ENCODE assay signal across 18 cellular contexts in the genomic region with DNA sequence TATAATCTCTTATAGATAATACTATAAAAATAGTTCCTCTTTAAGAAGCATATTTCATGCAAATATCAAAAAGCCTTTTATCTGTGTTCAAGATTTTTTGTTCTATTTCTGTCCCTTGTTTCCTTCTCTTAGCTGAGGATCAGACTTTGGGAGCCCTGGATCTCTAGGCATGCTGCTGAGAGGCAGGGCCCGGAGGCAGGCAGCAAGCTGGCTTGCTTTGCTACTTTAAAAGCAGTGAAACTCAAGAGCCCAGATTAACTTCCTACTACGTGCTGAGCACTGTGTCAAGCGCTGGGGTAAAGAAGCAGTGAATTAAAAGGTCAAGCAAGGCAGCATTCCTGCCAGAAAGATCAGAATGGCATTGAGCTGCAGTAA.
"Had no signal": no experiment of that assay in that cellular context is flagged by ENCODE, and none has a peak within 500 bp of the region (broad histone marks: within the 10 kb centered on the region; RNA-seq: fewer than 3 reads in every experiment).

No MANE protein-coding gene starts in this region.

- H3K27ac ChIP-seq: testis, upper lobe of right lung had no signal

- ATAC-seq: activated CD4-positive, CD25-positive, alpha-beta regulatory T cell treated with anti-CD3 and anti-CD28 coated beads, Interleukin-2, amount 50 U/mL, for 24 hours; activated T-cell treated with anti-CD3 and anti-CD28 coated beads, Interleukin-2, amount 50 U/mL, for 72 hours; esophagus mucosa; natural killer cell; upper lobe of right lung had no signal

- H3K27ac Mint-ChIP-seq: activated T-cell treated with anti-CD3 and anti-CD28 coated beads, Interleukin-2, amount 50 U/mL, for 72 hours; memory B cell; natural killer cell had no signal

- H3K27me3 ChIP-seq: testis, upper lobe of right lung had no signal

- H3K9me3 Mint-ChIP-seq: activated T-cell treated with anti-CD3 and anti-CD28 coated beads, Interleukin-2, amount 50 U/mL, for 72 hours; memory B cell; natural killer cell had no signal

- H3K4me3 ChIP-seq: testis had no signal

- H3K36me3 Mint-ChIP-seq: memory B cell, natural killer cell had no signal

- H3K4me3 Mint-ChIP-seq: activated T-cell treated with anti-CD3 and anti-CD28 coated beads, Interleukin-2, amount 50 U/mL, for 72 hours; memory B cell; natural killer cell had no signal

- H3K27me3 Mint-ChIP-seq: memory B cell had no signal

- H3K9me3 ChIP-seq: testis, upper lobe of right lung had no signal

- H3K36me3 ChIP-seq: upper lobe of right lung had no signal

- H3K4me1 ChIP-seq: testis, upper lobe of right lung had no signal

- DNase-seq: activated CD4-positive, alpha-beta T cell treated with anti-CD3 and anti-CD28 coated beads, Interleukin-2, amount 50 U/mL, for 1 hour; activated effector memory CD4-positive, alpha-beta T cell treated with anti-CD3 and anti-CD28 coated beads, Interleukin-2, amount 50 U/mL, for 16 hours; activated naive CD4-positive, alpha-beta T cell treated with anti-CD3 and anti-CD28 coated beads, Interleukin-2, amount 50 U/mL, for 16 hours; activated T-cell treated with anti-CD3 and anti-CD28 coated beads, Interleukin-2, amount 50 U/mL, for 72 hours; cerebellar nuclear complex; effector CD8-positive, alpha-beta T cell; natural killer cell; posterior cingulate gyrus; retina; stimulated activated CD4-positive, alpha-beta T cell treated with anti-CD3 and anti-CD28 coated beads, Interleukin-15, amount 100 ng/mL, for 24 hours; stimulated activated CD4-positive, alpha-beta T cell treated with anti-CD3 and anti-CD28 coated beads, Interleukin-2, amount 100 ng/mL, for 48 hours; T-helper 1 cell; T-helper 9 cell; testis; upper lobe of right lung had no signal
